Comparison of ENCODE assay signal across 40 cellular contexts in genomic region chr4:97412331-97412730, GRCh38.
"Had no signal": no experiment of that assay in that cellular context is flagged by ENCODE, and none has a peak within 500 bp of the region (broad histone marks: within the 10 kb centered on the region; RNA-seq: fewer than 3 reads in every experiment).

No MANE protein-coding gene starts in this region.

- H3K4me3 Mint-ChIP-seq: activated naive CD4-positive, alpha-beta T cell treated with anti-CD3 and anti-CD28 coated beads for 36 hours; activated naive CD4-positive, alpha-beta T cell treated with anti-CD3 and anti-CD28 coated beads, Interleukin-2, amount 10 ng/mL, durations not matched to agents 7 days and 5 days; activated naive CD4-positive, alpha-beta T cell treated with anti-CD3 and anti-CD28 coated beads, Interleukin-2, amount 50 U/mL, for 24 hours; activated naive CD8-positive, alpha-beta T cell; activated naive CD8-positive, alpha-beta T cell treated with anti-CD3 and anti-CD28 coated beads for 36 hours; activated naive CD8-positive, alpha-beta T cell treated with anti-CD3 and anti-CD28 coated beads, Interleukin-2, amount 10 ng/mL, durations not matched to agents 7 days and 5 days; activated naive CD8-positive, alpha-beta T cell treated with anti-CD3 and anti-CD28 coated beads, Interleukin-2, amount 50 U/mL, for 24 hours; activated T-cell treated with anti-CD3 and anti-CD28 coated beads, Interleukin-2, amount 50 U/mL, for 24 hours; activated T-cell treated with anti-CD3 and anti-CD28 coated beads, Interleukin-2, amount 50 U/mL, for 4 hours; activated T-cell treated with anti-CD3 and anti-CD28 coated beads, Interleukin-2, amount 50 U/mL, for 72 hours; activated T-helper 1 cell treated with anti-CD3 and anti-CD28 coated beads, Interleukin-12 subunit alpha, Interleukin-12 subunit beta, Interleukin-2, Interleukin-4 antibody, amounts not matched to agents 30 ng/mL and 10 ng/mL and 1 ng/mL, durations not matched to agents 14 hours and 24 hours and 36 hours; activated T-helper 17 cell treated with anti-CD3 and anti-CD28 coated beads, Interleukin-2, amount 50 U/mL, for 72 hours; brain; central memory CD8-positive, alpha-beta T cell had no signal

- FAIRE-seq: astrocyte, bronchial epithelial cell had no signal

- H3K36me3 ChIP-seq: adrenal gland, ascending aorta, brain microvascular endothelial cell, breast epithelium, cardiac muscle cell had no signal

- DNase-seq: activated effector memory CD4-positive, alpha-beta T cell treated with anti-CD3 and anti-CD28 coated beads, Interleukin-2, amount 50 U/mL, for 16 hours; activated effector memory CD4-positive, alpha-beta T cell treated with Interleukin-2 at 50 U/mL for 16 hours; activated gamma-delta T cell; activated gamma-delta T cell treated with Interleukin-2 at 50 U/mL for 16 hours; activated naive CD4-positive, alpha-beta T cell; activated naive CD4-positive, alpha-beta T cell treated with anti-CD3 and anti-CD28 coated beads for 36 hours; activated naive CD4-positive, alpha-beta T cell treated with anti-CD3 and anti-CD28 coated beads, Interleukin-2, amount 10 ng/mL, durations not matched to agents 7 days and 5 days; activated naive CD4-positive, alpha-beta T cell treated with anti-CD3 and anti-CD28 coated beads, Interleukin-2, amount 50 U/mL, for 16 hours; activated naive CD4-positive, alpha-beta T cell treated with Interleukin-2 at 50 U/mL for 16 hours; activated naive CD8-positive, alpha-beta T cell treated with anti-CD3 and anti-CD28 coated beads for 36 hours; activated naive CD8-positive, alpha-beta T cell treated with anti-CD3 and anti-CD28 coated beads, Interleukin-2, amount 10 ng/mL, durations not matched to agents 7 days and 5 days; activated naive CD8-positive, alpha-beta T cell treated with anti-CD3 and anti-CD28 coated beads, Interleukin-2, amount 50 U/mL, for 24 hours; activated T-cell treated with anti-CD3 and anti-CD28 coated beads, Interleukin-2, amount 50 U/mL, for 1 hour; activated T-cell treated with anti-CD3 and anti-CD28 coated beads, Interleukin-2, amount 50 U/mL, for 24 hours; activated T-cell treated with anti-CD3 and anti-CD28 coated beads, Interleukin-2, amount 50 U/mL, for 4 hours; activated T-cell treated with anti-CD3 and anti-CD28 coated beads, Interleukin-2, amount 50 U/mL, for 48 hours; activated T-cell treated with anti-CD3 and anti-CD28 coated beads, Interleukin-2, amount 50 U/mL, for 72 hours; adrenal gland; amniotic stem cell; amygdala; anterior cingulate cortex; aorta; body of pancreas; brain microvascular endothelial cell; caudate nucleus; central memory CD4-positive, alpha-beta T cell; cerebellar nuclear complex had no signal

- H3K27ac Mint-ChIP-seq: activated naive CD4-positive, alpha-beta T cell treated with anti-CD3 and anti-CD28 coated beads for 36 hours; activated naive CD4-positive, alpha-beta T cell treated with anti-CD3 and anti-CD28 coated beads, Interleukin-2, amount 10 ng/mL, durations not matched to agents 7 days and 5 days; activated naive CD4-positive, alpha-beta T cell treated with anti-CD3 and anti-CD28 coated beads, Interleukin-2, amount 50 U/mL, for 24 hours; activated naive CD4-positive, alpha-beta T cell treated with anti-CD3 and anti-CD28 coated beads, Interleukin-2, amount 50 U/mL, for 72 hours; activated naive CD8-positive, alpha-beta T cell; activated naive CD8-positive, alpha-beta T cell treated with anti-CD3 and anti-CD28 coated beads for 36 hours; activated naive CD8-positive, alpha-beta T cell treated with anti-CD3 and anti-CD28 coated beads, Interleukin-2, amount 10 ng/mL, durations not matched to agents 7 days and 5 days; activated naive CD8-positive, alpha-beta T cell treated with anti-CD3 and anti-CD28 coated beads, Interleukin-2, amount 50 U/mL, for 24 hours; activated T-cell treated with anti-CD3 and anti-CD28 coated beads, Interleukin-2, amount 50 U/mL, for 24 hours; activated T-cell treated with anti-CD3 and anti-CD28 coated beads, Interleukin-2, amount 50 U/mL, for 72 hours; activated T-helper 1 cell treated with anti-CD3 and anti-CD28 coated beads, Interleukin-12 subunit alpha, Interleukin-12 subunit beta, Interleukin-2, Interleukin-4 antibody, amounts not matched to agents 30 ng/mL and 10 ng/mL and 1 ng/mL, durations not matched to agents 14 hours and 24 hours and 36 hours; activated T-helper 17 cell treated with anti-CD3 and anti-CD28 coated beads, Interleukin-2, amount 50 U/mL, for 72 hours; activated T-helper 2 cell treated with anti-CD3 and anti-CD28 coated beads, Interferon-gamma antibody, Interleukin-2, Interleukin-4, amounts not matched to agents 10 μg/mL and 5 μg/mL and 100 μg/mL, durations not matched to agents 14 hours and 24 hours and 36 hours; brain had no signal

- H3K4me1 Mint-ChIP-seq: activated naive CD4-positive, alpha-beta T cell treated with anti-CD3 and anti-CD28 coated beads, Interleukin-2, amount 10 ng/mL, durations not matched to agents 7 days and 5 days; activated naive CD4-positive, alpha-beta T cell treated with anti-CD3 and anti-CD28 coated beads, Interleukin-2, amount 50 U/mL, for 24 hours; activated naive CD8-positive, alpha-beta T cell treated with anti-CD3 and anti-CD28 coated beads for 36 hours; activated naive CD8-positive, alpha-beta T cell treated with anti-CD3 and anti-CD28 coated beads, Interleukin-2, amount 10 ng/mL, durations not matched to agents 7 days and 5 days; activated naive CD8-positive, alpha-beta T cell treated with anti-CD3 and anti-CD28 coated beads, Interleukin-2, amount 50 U/mL, for 24 hours; activated T-helper 17 cell treated with anti-CD3 and anti-CD28 coated beads, Interleukin-2, amount 50 U/mL, for 72 hours; brain; central memory CD8-positive, alpha-beta T cell had no signal

- H3K27me3 Mint-ChIP-seq: activated naive CD4-positive, alpha-beta T cell treated with anti-CD3 and anti-CD28 coated beads, Interleukin-2, amount 10 ng/mL, durations not matched to agents 7 days and 5 days; activated naive CD4-positive, alpha-beta T cell treated with anti-CD3 and anti-CD28 coated beads, Interleukin-2, amount 50 U/mL, for 24 hours; activated naive CD8-positive, alpha-beta T cell; activated naive CD8-positive, alpha-beta T cell treated with anti-CD3 and anti-CD28 coated beads for 36 hours; activated naive CD8-positive, alpha-beta T cell treated with anti-CD3 and anti-CD28 coated beads, Interleukin-2, amount 10 ng/mL, durations not matched to agents 7 days and 5 days; activated naive CD8-positive, alpha-beta T cell treated with anti-CD3 and anti-CD28 coated beads, Interleukin-2, amount 50 U/mL, for 24 hours; activated T-cell treated with anti-CD3 and anti-CD28 coated beads, Interleukin-2, amount 50 U/mL, for 24 hours; activated T-helper 17 cell treated with anti-CD3 and anti-CD28 coated beads, Interleukin-2, amount 50 U/mL, for 72 hours; brain; central memory CD8-positive, alpha-beta T cell had no signal

- H3K4me1 ChIP-seq: adrenal gland, ascending aorta, body of pancreas, breast epithelium had no signal

- ATAC-seq: activated naive CD4-positive, alpha-beta T cell treated with anti-CD3 and anti-CD28 coated beads, Interleukin-2, amount 50 U/mL, for 72 hours; activated naive CD8-positive, alpha-beta T cell treated with anti-CD3 and anti-CD28 coated beads, Interleukin-2, amount 50 U/mL, for 24 hours; activated T-cell treated with anti-CD3 and anti-CD28 coated beads, Interleukin-2, amount 50 U/mL, for 4 hours; activated T-cell treated with anti-CD3 and anti-CD28 coated beads, Interleukin-2, amount 50 U/mL, for 72 hours; activated T-helper 17 cell treated with anti-CD3 and anti-CD28 coated beads, Interleukin-2, amount 50 U/mL, for 72 hours; body of pancreas had no signal

- H3K27ac ChIP-seq: adrenal gland, ascending aorta, body of pancreas, brain microvascular endothelial cell, breast epithelium, cardiac muscle cell had no signal

- H3K27me3 ChIP-seq: adrenal gland, ascending aorta, body of pancreas, brain microvascular endothelial cell, breast epithelium, cardiac muscle cell had no signal

- H3K4me3 ChIP-seq: adrenal gland, ascending aorta, body of pancreas, breast epithelium, cardiac muscle cell had no signal

- H3K36me3 Mint-ChIP-seq: activated naive CD4-positive, alpha-beta T cell treated with anti-CD3 and anti-CD28 coated beads, Interleukin-2, amount 10 ng/mL, durations not matched to agents 7 days and 5 days; activated naive CD4-positive, alpha-beta T cell treated with anti-CD3 and anti-CD28 coated beads, Interleukin-2, amount 50 U/mL, for 24 hours; activated naive CD8-positive, alpha-beta T cell; activated naive CD8-positive, alpha-beta T cell treated with anti-CD3 and anti-CD28 coated beads for 36 hours; activated naive CD8-positive, alpha-beta T cell treated with anti-CD3 and anti-CD28 coated beads, Interleukin-2, amount 10 ng/mL, durations not matched to agents 7 days and 5 days; brain had no signal

- H3K9me3 ChIP-seq: adrenal gland, ascending aorta, body of pancreas, breast epithelium had no signal
